In genomic region chr3:105865867-105866350, GRCh38 we compare ENCODE assay signal across 10 cellular contexts. TPM values are rescaled to one million over a fixed set of nuclear protein-coding genes. Genes with fewer than 3 reads are reported as not detected.
A peak's percentile ranks its signal among the peaks of the same experiment; 100 is the strongest.
DNase-seq lines count a peak whose midpoint lies in the region; ATAC-seq and TF ChIP-seq lines count a peak whose summit lies in the region.
"Had no signal": no experiment of that assay in that cellular context is flagged by ENCODE, and none has a peak within 500 bp of the region (broad histone marks: within the 10 kb centered on the region; RNA-seq: fewer than 3 reads in every experiment).

No MANE protein-coding gene starts in this region.

- no peak overlapping the region for H2AK9ac ChIP-seq in IMR-90 (replicated peaks; ENCODE audit: low read depth, low read length, poor library complexity)

- H3K36me3 ChIP-seq in IMR-90 (ENCODE audit: control insufficient read depth, insufficient read depth, low read length), result peaks cover 2% of the 10 kb centered on the region; the same call in 1 of the 2 replicates

- no peaks in the 10 kb centered on the region for H3K9me3 ChIP-seq in IMR-90 (ENCODE audit: control insufficient read depth, insufficient read depth, low read length)
- H3K9me3 ChIP-seq: neutrophil had no signal

- no peak overlapping the region for H2AK5ac ChIP-seq in IMR-90 (ENCODE audit: low read depth, low read length)

- H3K9ac ChIP-seq in IMR-90 (ENCODE audit: low read depth, low read length), result no peak overlapping the region

- no peaks in the 10 kb centered on the region for H3K9me3 Mint-ChIP-seq in natural killer cell treated with Interleukin-12 subunit alpha and Interleukin-12 subunit beta and Interleukin-15 and Interleukin-18, amount 100 ng/mL, for 72 hours

- H2BK15ac ChIP-seq in IMR-90 (ENCODE audit: low read depth, low read length), result no peak overlapping the region

- TF ChIP-seq CTCF in AG09309 (IDR thresholded peaks at IDR 0.05; ENCODE audit: control insufficient read depth, insufficient read depth, low read depth, low read length, missing control alignments), result no peak
- TF ChIP-seq CTCF in IMR-90 (conservative IDR thresholded peaks at IDR 0.05; ENCODE audit: low read depth, low read length), result no peak

- H3K18ac ChIP-seq in IMR-90 (ENCODE audit: low read depth, low read length), result no peak overlapping the region

- no peak overlapping the region for H3K56ac ChIP-seq in IMR-90 (ENCODE audit: extremely low read depth, insufficient read depth, low read length)

- WGBS in IMR-90 (ENCODE audit: extremely low coverage in 2 of 2, insufficient read length in 1 of 2), 2 experiments, result no CpG with 5 or more reads among the region's 1 CpG

- DNase-seq in AG09309 (ENCODE audit: low read depth) (no peak), IMR-90 (no peak), cerebellar cortex (ENCODE audit: low spot score) (peak; percentile 76), kidney tubule cell (ENCODE audit: low spot score) (no peak), HUDEP-2 (lab: John Stamatoyannopoulos, UW; ENCODE audit: unreplicated experiment in 76 of 76) (no peak)
- DNase-seq in natural killer cell treated with Interleukin-12 subunit alpha and Interleukin-12 subunit beta and Interleukin-15 and Interleukin-18, amount 100 ng/mL, for 72 hours (ENCODE audit: low spot score), result no peak
- DNase-seq: NCI-H446 had no signal

- in situ Hi-C loops in IMR-90 (cut with MboI; ENCODE audit: low sequenced_read_pairs), result no loop called here

- peaks cover 18 to 48% of the 10 kb centered on the region in 2 experiments for H3K79me1 ChIP-seq in IMR-90 (ENCODE audit: low read depth in 1 of 2, low read length in 2 of 2)

- no TSS peak for BruUV-seq in IMR-90 (replicated peaks; lab: Mats Ljungman, UMichigan)

- dilution Hi-C loops in IMR-90 (cut with HindIII; ENCODE audit: low sequenced_read_pairs, unreplicated experiment), result no loop called here

- H3K23ac ChIP-seq in IMR-90 (ENCODE audit: low read depth, low read length), result no peak overlapping the region

- H2AFZ ChIP-seq in IMR-90 (replicated peaks; ENCODE audit: low read length, poor library complexity), result no peak overlapping the region

- no peak overlapping the region for H2BK20ac ChIP-seq in IMR-90 (ENCODE audit: low read depth, low read length)

- TF ChIP-seq POLR2A in IMR-90 (IDR thresholded peaks at IDR 0.05; ENCODE audit: low read depth, low read length) (no peak), GM18505 (IDR thresholded peaks at IDR 0.05; ENCODE audit: borderline replicate concordance, extremely low read depth, insufficient read depth, insufficient read length) (no peak)

- peaks cover 31 to 54% of the 10 kb centered on the region in 2 donors for H3K4me1 Mint-ChIP-seq in natural killer cell treated with Interleukin-12 subunit alpha and Interleukin-12 subunit beta and Interleukin-15 and Interleukin-18, amount 100 ng/mL, for 72 hours (ENCODE audit: low read depth in 2 of 2)

- CTCF ChIA-PET in IMR-90 (lab: Yijun Ruan, JAX), result no interaction called here

- POLR2A ChIA-PET in IMR-90 (lab: Charles Lee; ENCODE audit: unreplicated experiment), result interaction anchor here (0.6 kb wide), 1 partner anchor 311 kb away, joined by 3 read pairs; no protein-coding TSS in a partner anchor

- H4K8ac ChIP-seq in IMR-90 (ENCODE audit: low read depth in 2 of 2, low read length in 2 of 2), result no peak overlapping the region

- H2BK5ac ChIP-seq in IMR-90 (ENCODE audit: low read depth, low read length, poor library complexity, severe bottlenecking), result no peak overlapping the region

- H3K27me3 ChIP-seq in IMR-90 (ENCODE audit: control insufficient read depth, insufficient read depth, low read length), result no peaks in the 10 kb centered on the region
- H3K27me3 ChIP-seq: neutrophil had no signal

- H4K20me1 ChIP-seq in IMR-90 (ENCODE audit: insufficient read depth, low read length), result 0 out of 2 replicates have a peak, but pooled peaks cover 7% of the 10 kb centered on the region

- H3K27me3 Mint-ChIP-seq in natural killer cell treated with Interleukin-12 subunit alpha and Interleukin-12 subunit beta and Interleukin-15 and Interleukin-18, amount 100 ng/mL, for 72 hours, result no peaks in the 10 kb centered on the region

- intact Hi-C loops in IMR-90 (cut with micrococcal nuclease), result loop anchor here (5.0 to 10.0 kb wide), 6 partner anchors 266 to 1199 kb away; no protein-coding TSS in a partner anchor

- H3K4me3 Mint-ChIP-seq in natural killer cell treated with Interleukin-12 subunit alpha and Interleukin-12 subunit beta and Interleukin-15 and Interleukin-18, amount 100 ng/mL, for 72 hours, result peak overlapping the region; percentile 92

- TF ChIP-seq RAD21 in IMR-90 (IDR thresholded peaks at IDR 0.05; ENCODE audit: low read length), result no peak

- H2BK120ac ChIP-seq in IMR-90 (ENCODE audit: low read depth, low read length), result no peak overlapping the region

- peak overlapping the region; percentile 87 to 96 for H3K27ac Mint-ChIP-seq in natural killer cell treated with Interleukin-12 subunit alpha and Interleukin-12 subunit beta and Interleukin-15 and Interleukin-18, amount 100 ng/mL, for 72 hours

- peak overlapping the region; percentile 99 for H3K4me3 ChIP-seq in AG09309 (ENCODE audit: control insufficient read depth, low read depth, low read length)
- H3K4me3 ChIP-seq in IMR-90 (ENCODE audit: insufficient read depth, low read depth, low read length), result no peak overlapping the region

- ATAC-seq in IMR-90 (ENCODE audit: low read depth) (no peak), GM21576 (IDR thresholded peaks at IDR 0.05; ENCODE audit: unreplicated experiment) (no peak), GM18505 (IDR thresholded peaks at IDR 0.05; ENCODE audit: unreplicated experiment) (no peak)
- ATAC-seq in natural killer cell treated with Interleukin-12 subunit alpha and Interleukin-12 subunit beta and Interleukin-15 and Interleukin-18, amount 100 ng/mL, for 72 hours, result no peak

- no peak overlapping the region for H3K14ac ChIP-seq in IMR-90 (replicated peaks; ENCODE audit: low read depth, low read length)

- H3K4me1 ChIP-seq in IMR-90 (ENCODE audit: control insufficient read depth, insufficient read depth, low read length), result peaks cover 2% of the 10 kb centered on the region; the same call in 1 of the 2 replicates

- peaks cover 12% of the 10 kb centered on the region for H3K36me3 Mint-ChIP-seq in natural killer cell treated with Interleukin-12 subunit alpha and Interleukin-12 subunit beta and Interleukin-15 and Interleukin-18, amount 100 ng/mL, for 72 hours

- peak overlapping the region; percentile 39 for H3K4me2 ChIP-seq in IMR-90 (ENCODE audit: low read depth, low read length)

- no peak overlapping the region for H3K4ac ChIP-seq in IMR-90 (ENCODE audit: low read depth, low read length)

- no peak overlapping the region for H4K5ac ChIP-seq in IMR-90 (ENCODE audit: low read depth, low read length)

- peaks cover 2% of the 10 kb centered on the region; the same call in 1 of the 2 replicates for H3K9me1 ChIP-seq in IMR-90 (ENCODE audit: insufficient read depth, low read length)

- no peak overlapping the region for H3K27ac ChIP-seq in IMR-90 (ENCODE audit: insufficient read depth, low read length)
- H3K27ac ChIP-seq: neutrophil had no signal

- H4K91ac ChIP-seq in IMR-90 (ENCODE audit: insufficient read depth, low read depth, low read length), result no peak overlapping the region

TF ChIP-seq in IMR-90, 13 proteins besides CTCF, POLR2A, EP300 and RAD21:
- TF ChIP-seq RFX5 (IDR thresholded peaks at IDR 0.05; ENCODE audit: low read depth, low read length), result no peak
- no peak for TF ChIP-seq CEBPB (IDR thresholded peaks at IDR 0.05; ENCODE audit: low read depth, low read length)
- no peak for TF ChIP-seq MAZ (IDR thresholded peaks at IDR 0.05; ENCODE audit: borderline replicate concordance, low read depth, low read length)
- TF ChIP-seq ELK1 (IDR thresholded peaks at IDR 0.05; ENCODE audit: borderline replicate concordance, low read depth, low read length), result no peak
- no peak for TF ChIP-seq FOS (IDR thresholded peaks at IDR 0.05; ENCODE audit: low read depth, low read length)
- TF ChIP-seq USF2 (IDR thresholded peaks at IDR 0.05; ENCODE audit: low read depth, low read length), result no peak
- TF ChIP-seq SMC3 (IDR thresholded peaks at IDR 0.05; ENCODE audit: low read depth, low read length), result no peak
- no peak for TF ChIP-seq NFE2L2 (IDR thresholded peaks at IDR 0.05; ENCODE audit: low read depth, low read length)
- no peak for TF ChIP-seq RCOR1 (IDR thresholded peaks at IDR 0.05; ENCODE audit: insufficient replicate concordance, low read length)
- no peak for TF ChIP-seq MXI1 (IDR thresholded peaks at IDR 0.05; ENCODE audit: borderline replicate concordance, low read depth, low read length)
- TF ChIP-seq BHLHE40 (IDR thresholded peaks at IDR 0.05; ENCODE audit: low read depth, low read length), result no peak
- no peak for TF ChIP-seq CHD1 (IDR thresholded peaks at IDR 0.05; ENCODE audit: low read depth, low read length)
- TF ChIP-seq MAFK (IDR thresholded peaks at IDR 0.05; ENCODE audit: low read depth, low read length), result no peak

RNA-seq across cellular contexts. Expression of gene CBLB, which starts 2.9 kb away (rescaled TPM):
- total RNA-seq in IMR-90 (2012; rRNA removed), result 20.1 and 28.6 TPM in 2 replicates
- polyA plus RNA-seq in IMR-90 (2012; rRNA removed), result 10.1 and 10.2 TPM in 2 replicates
- 2.7 and 5.9 TPM in 2 replicates for polyA plus RNA-seq in IMR-90 (2012; cell fraction: cytosol; rRNA removed)
- polyA plus RNA-seq in IMR-90 (2012; cell fraction: nucleus; rRNA removed; ENCODE audit: low replicate concordance), result 7.1 and 45.1 TPM in 2 replicates
- total RNA-seq in natural killer cell treated with Interleukin-12 subunit alpha and Interleukin-12 subunit beta and Interleukin-15 and Interleukin-18, amount 100 ng/mL, for 72 hours, result 10 to 100 TPM; 70.8 to 78.3 TPM
